15 cellular contexts compared by ENCODE assay signal in genomic region chr4:139768913-139769312, GRCh38.
A peak's percentile ranks its signal among the peaks of the same experiment; 100 is the strongest.
DNase-seq lines count a peak whose midpoint lies in the region; ATAC-seq, FAIRE-seq and TF ChIP-seq lines count a peak whose summit lies in the region.
"Had no signal": no experiment of that assay in that cellular context is flagged by ENCODE, and none has a peak within 500 bp of the region (broad histone marks: within the 10 kb centered on the region; RNA-seq: fewer than 3 reads in every experiment).

No MANE protein-coding gene starts in this region.

- H3K4me1 Mint-ChIP-seq in T-cell: no peaks in the 10 kb centered on the region

- H3K4me3 ChIP-seq in BE2C (ENCODE audit: low read depth, low read length): no peak overlapping the region

- no peaks in the 10 kb centered on the region for H3K36me3 ChIP-seq in BE2C

- H3K4me3 Mint-ChIP-seq in T-cell: no peak overlapping the region
- H3K4me3 Mint-ChIP-seq: naive thymus-derived CD8-positive, alpha-beta T cell had no signal

- peaks cover 19% of the 10 kb centered on the region for H3K4me1 ChIP-seq in BE2C

- H3K27me3 Mint-ChIP-seq in T-cell: peaks cover 0 to 3% of the 10 kb centered on the region in 2 donors

- CTCF ChIA-PET in T-cell (lab: Charles Lee): interaction anchor here in 1 of 2 donors (0.6 kb wide), 1 partner anchor 102 kb away, joined by 3 read pairs; no protein-coding TSS in a partner anchor

- POLR2A ChIA-PET in T-cell (lab: Charles Lee): no interaction called here

- no peaks in the 10 kb centered on the region for H3K9me3 ChIP-seq in BE2C

- no peaks in the 10 kb centered on the region for H3K36me3 Mint-ChIP-seq in T-cell

- no peak overlapping the region for H3K27ac Mint-ChIP-seq in T-cell
- H3K27ac Mint-ChIP-seq: naive thymus-derived CD8-positive, alpha-beta T cell had no signal

- H3K9me3 Mint-ChIP-seq in T-cell: no peaks in the 10 kb centered on the region

- TF ChIP-seq CTCF in BE2C (IDR thresholded peaks at IDR 0.05; ENCODE audit: low read depth, low read length): peak; percentile 42

- FAIRE-seq in GM19239 (lab: Jason Lieb, UNC): peak; percentile 35
- FAIRE-seq: GM18507 had no signal

- ATAC-seq in T-cell (replicated peaks in 1 of 4): no peak
- ATAC-seq: naive thymus-derived CD8-positive, alpha-beta T cell had no signal

- no peaks in the 10 kb centered on the region for H3K27me3 ChIP-seq in BE2C

- DNase-seq in BE2C: no peak
- DNase-seq in GM19239 (ENCODE audit: insufficient read length, low spot score): no peak
- peak; percentile 0 for DNase-seq in SW480 (ENCODE audit: low spot score)
- peak; percentile 45 for DNase-seq in iPS-NIHi11 (ENCODE audit: low spot score)
- no peak for DNase-seq in T-cell
- DNase-seq in cerebellar nuclear complex (lab: John Stamatoyannopoulos, UW): no peak
- DNase-seq in NCI-H2171 treated with DMSO at 0.1 percent for 48 hours (lab: John Stamatoyannopoulos, UW): no peak
- no peak for DNase-seq in SKM-1 (lab: John Stamatoyannopoulos, UW; ENCODE audit: unreplicated experiment)
- DNase-seq: activated CD4-positive, CD25-positive, alpha-beta regulatory T cell treated with anti-CD3 and anti-CD28 coated beads, Interleukin-2, amount 50 U/mL, for 72 hours; activated gamma-delta T cell; effector CD4-positive, alpha-beta T cell; naive thymus-derived CD8-positive, alpha-beta T cell; NCI-H1048; stimulated activated CD4-positive, alpha-beta T cell treated with anti-CD3 and anti-CD28 coated beads, Interleukin-2, amount 100 ng/mL, for 48 hours had no signal

Comparison
In these comparisons a context has a peak if more than half of its experiments do, and no peak if none do; other contexts are left out.
1. DNase-seq: peak in SW480 (single experiment) and iPS-NIHi11 (single experiment); none in BE2C (single experiment), GM19239 (single experiment), T-cell (0 of 34), cerebellar nuclear complex (0 of 2), NCI-H2171 treated with DMSO at 0.1 percent for 48 hours (single experiment) and SKM-1 (single experiment).